Comparison of ENCODE assay signal across 16 cellular contexts in the genomic region with DNA sequence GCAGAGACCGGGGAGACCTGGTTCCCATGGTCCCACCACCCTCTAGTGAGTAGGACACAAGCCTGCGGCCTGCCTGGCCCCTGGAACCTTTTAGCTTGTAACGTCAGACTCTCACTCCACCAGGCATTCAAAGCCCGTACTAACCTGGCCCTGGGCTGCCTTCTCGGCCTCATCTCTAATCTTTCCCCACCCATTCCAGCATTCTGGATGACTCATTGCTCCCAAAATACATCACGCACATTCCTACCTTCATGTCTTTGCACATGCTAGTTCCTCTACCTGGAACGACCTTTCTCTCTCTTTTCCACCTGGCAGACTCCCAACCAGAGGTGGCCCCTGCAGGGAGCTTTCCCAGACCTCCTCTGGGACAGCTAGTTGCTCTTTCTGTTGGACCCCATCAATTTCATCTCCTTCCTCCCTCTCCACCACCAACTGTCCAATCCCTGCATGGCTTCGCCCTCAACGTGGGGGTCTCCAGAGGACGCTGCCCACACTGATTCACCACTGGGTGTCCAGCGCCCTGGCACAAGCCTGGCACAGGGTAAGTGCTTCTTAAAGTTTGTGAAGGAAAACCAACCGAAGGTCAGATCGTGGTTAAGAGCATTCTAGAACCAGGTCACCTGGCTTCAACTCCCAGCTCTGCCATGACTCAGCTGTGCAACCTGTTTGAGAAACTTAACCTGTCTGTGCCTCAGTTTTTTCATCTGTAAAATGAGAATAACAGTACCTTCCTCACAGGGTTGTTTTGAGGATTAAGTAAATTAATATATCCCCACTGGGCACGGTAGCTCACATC. TPM values are rescaled to one million over a fixed set of nuclear protein-coding genes. Genes with fewer than 3 reads are reported as not detected.
DNase-seq lines count a peak whose midpoint lies in the region; ATAC-seq and TF ChIP-seq lines count a peak whose summit lies in the region.
"Had no signal": no experiment of that assay in that cellular context is flagged by ENCODE, and none has a peak within 500 bp of the region (broad histone marks: within the 10 kb centered on the region; RNA-seq: fewer than 3 reads in every experiment).

No MANE protein-coding gene starts in this region.

- H3K27ac Mint-ChIP-seq in Caco-2 (ENCODE audit: unreplicated experiment): peak overlapping the region; percentile 26
- no peak overlapping the region for H3K27ac Mint-ChIP-seq in activated CD8-positive, alpha-beta T cell treated with anti-CD3 and anti-CD28 coated beads for 36 hours
- H3K27ac Mint-ChIP-seq: WTC11 had no signal

- TF ChIP-seq CTCF in Caco-2 (IDR thresholded peaks at IDR 0.05; ENCODE audit: insufficient read depth in 1 of 2, low read depth in 1 of 2, low read length in 1 of 2, severe bottlenecking in 1 of 2, unreplicated experiment in 1 of 2): no peak
- no peak for TF ChIP-seq CTCF in adrenal gland (IDR thresholded peaks at IDR 0.05)
- TF ChIP-seq CTCF in heart right ventricle (IDR thresholded peaks at IDR 0.05): no peak
- no peak for TF ChIP-seq CTCF in activated CD8-positive, alpha-beta T cell treated with anti-CD3 and anti-CD28 coated beads for 36 hours (IDR thresholded peaks at IDR 0.05)

- TSS peak; percentile 67 for BruUV-seq in Caco-2 (replicated peaks; lab: Mats Ljungman, UMichigan)

- H3K4me1 Mint-ChIP-seq in Caco-2 (ENCODE audit: low read depth, unreplicated experiment): peaks cover 16% of the 10 kb centered on the region
- peaks cover 12% of the 10 kb centered on the region for H3K4me1 Mint-ChIP-seq in activated CD8-positive, alpha-beta T cell treated with anti-CD3 and anti-CD28 coated beads for 36 hours (ENCODE audit: low read depth)
- H3K4me1 Mint-ChIP-seq: WTC11 had no signal

- H3K27me3 Mint-ChIP-seq in Caco-2 (ENCODE audit: insufficient read depth, unreplicated experiment): no peaks in the 10 kb centered on the region
- H3K27me3 Mint-ChIP-seq in activated CD8-positive, alpha-beta T cell treated with anti-CD3 and anti-CD28 coated beads for 36 hours: no peaks in the 10 kb centered on the region

- H3K4me3 ChIP-seq in Caco-2 (ENCODE audit: low read depth, low read length) (no peak overlapping the region), adrenal gland (no peak overlapping the region), heart right ventricle (no peak overlapping the region), H7 (ENCODE audit: insufficient read depth, low read depth, low read length) (no peak overlapping the region)
- H3K4me3 ChIP-seq: prostate gland had no signal

- H3K36me3 ChIP-seq in Caco-2 (ENCODE audit: control insufficient read depth, insufficient read depth, low read length) (no peaks in the 10 kb centered on the region), adrenal gland (replicated peaks in 1 of 2) (no peaks in the 10 kb centered on the region), heart right ventricle (peaks cover 0 to 7% (median 0%) of the 10 kb centered on the region in 9 donors), H7 (replicated peaks; ENCODE audit: control insufficient read depth, insufficient read depth, low read length) (no peaks in the 10 kb centered on the region)
- H3K36me3 ChIP-seq: prostate gland had no signal

- no peak for TF ChIP-seq POLR2A in adrenal gland (IDR thresholded peaks at IDR 0.05)

- H3K4me3 Mint-ChIP-seq in Caco-2 (ENCODE audit: unreplicated experiment): peak overlapping the region; percentile 1
- H3K4me3 Mint-ChIP-seq in activated CD8-positive, alpha-beta T cell treated with anti-CD3 and anti-CD28 coated beads for 36 hours: no peak overlapping the region
- H3K4me3 Mint-ChIP-seq: WTC11 had no signal

- peaks cover 11% of the 10 kb centered on the region for H3K9me3 Mint-ChIP-seq in Caco-2 (ENCODE audit: unreplicated experiment)
- no peaks in the 10 kb centered on the region for H3K9me3 Mint-ChIP-seq in activated CD8-positive, alpha-beta T cell treated with anti-CD3 and anti-CD28 coated beads for 36 hours
- H3K9me3 Mint-ChIP-seq: WTC11 had no signal

- WGBS in adrenal gland, 4 donors: 74 to 82% (median 80%) methylated on average over 14 of the region's 14 CpGs
- 49 to 70% methylated on average over 14 of the region's 14 CpGs for WGBS in heart right ventricle, 2 donors

- POLR2A ChIA-PET in Caco-2 (lab: Charles Lee): interaction anchor here (1.0 to 2.3 kb wide), 3 partner anchors 15 to 36 kb away, joined by 3 to 10 read pairs (median 4); no protein-coding TSS in a partner anchor
- POLR2A ChIA-PET in activated CD8-positive, alpha-beta T cell treated with anti-CD3 and anti-CD28 coated beads for 36 hours (lab: Charles Lee): no interaction called here

- H3K27me3 ChIP-seq in Caco-2 (replicated peaks; ENCODE audit: control insufficient read depth, insufficient read depth, low read length) (no peaks in the 10 kb centered on the region), adrenal gland (no peaks in the 10 kb centered on the region), heart right ventricle (peaks cover 0 to 3% (median 0%) of the 10 kb centered on the region in 7 donors), H7 (ENCODE audit: control insufficient read depth, insufficient read depth, low read length) (no peaks in the 10 kb centered on the region)

- no peaks in the 10 kb centered on the region for H3K36me3 Mint-ChIP-seq in Caco-2 (ENCODE audit: insufficient read depth, unreplicated experiment)
- H3K36me3 Mint-ChIP-seq in activated CD8-positive, alpha-beta T cell treated with anti-CD3 and anti-CD28 coated beads for 36 hours (ENCODE audit: low read depth): no peaks in the 10 kb centered on the region
- H3K36me3 Mint-ChIP-seq: WTC11 had no signal

- H3K9me3 ChIP-seq in Caco-2 (peaks cover 8% of the 10 kb centered on the region), adrenal gland (replicated peaks in 1 of 3) (no peaks in the 10 kb centered on the region), heart right ventricle (no peaks in the 10 kb centered on the region)
- H3K9me3 ChIP-seq: prostate gland had no signal

- peak; percentile 74 to 94 (median 86) for ATAC-seq in heart right ventricle
- no peak for ATAC-seq in activated CD8-positive, alpha-beta T cell treated with anti-CD3 and anti-CD28 coated beads for 36 hours
- ATAC-seq: WTC11 had no signal

- intact Hi-C loops in Caco-2 (cut with micrococcal nuclease; ENCODE audit: unreplicated experiment): loop anchor here (1.0 to 2.0 kb wide), 2 partner anchors 15 to 29 kb away; no protein-coding TSS in a partner anchor
- intact Hi-C loops in adrenal gland (cut with DNase I): no loop called here
- intact Hi-C loops in heart right ventricle (cut with DNase I): loop anchor here in 3 of 10 donors (5.0 kb wide), 1 partner anchor 35 kb away; the partner anchor contains the start of gene JPH2 (in 3 of the 3)
- intact Hi-C loops in activated CD8-positive, alpha-beta T cell treated with anti-CD3 and anti-CD28 coated beads for 36 hours (cut with micrococcal nuclease): no loop called here

- H3K27ac ChIP-seq in adrenal gland: peak overlapping the region in 1 of 5 donors; percentile 34
- H3K27ac ChIP-seq in heart right ventricle: peak overlapping the region; percentile 34 to 91 (median 82)

- CTCF ChIA-PET in Caco-2 (lab: Charles Lee): interaction anchor here (0.7 to 1.8 kb wide), 5 partner anchors 15 to 38 kb away, joined by 3 to 14 read pairs (median 10); no protein-coding TSS in a partner anchor
- CTCF ChIA-PET in activated CD8-positive, alpha-beta T cell treated with anti-CD3 and anti-CD28 coated beads for 36 hours (lab: Charles Lee): interaction anchor here (2.4 kb wide), 1 partner anchor 38 kb away, joined by 12 read pairs; no protein-coding TSS in a partner anchor

- peaks cover 33% of the 10 kb centered on the region for H3K4me1 ChIP-seq in Caco-2
- no peaks in the 10 kb centered on the region for H3K4me1 ChIP-seq in adrenal gland (replicated peaks in 1 of 2)
- H3K4me1 ChIP-seq in heart right ventricle: peaks cover 3 to 72% (median 27%) of the 10 kb centered on the region in 9 donors
- H3K4me1 ChIP-seq: prostate gland had no signal

- DNase-seq in Caco-2 (peak; percentile 77 to 91), adrenal gland (peak in 4 of 7 donors; percentile 25 to 38 (median 30)), heart right ventricle (peak in 1 of 2 donors; percentile 72), renal cortical epithelial cell (ENCODE audit: low read depth) (peak; percentile 28), D341Med (ENCODE audit: low spot score) (no peak), NCI-H524 treated with DMSO at 0.1 percent for 48 hours (lab: John Stamatoyannopoulos, UW) (no peak), H7 (no peak)
- DNase-seq in activated CD8-positive, alpha-beta T cell treated with anti-CD3 and anti-CD28 coated beads for 36 hours: no peak
- DNase-seq: activated naive CD4-positive, alpha-beta T cell; GDM1; kidney; NCI-H1105; stimulated activated CD4-positive, alpha-beta T cell treated with anti-CD3 and anti-CD28 coated beads, Interleukin-4, amount 100 ng/mL, for 1 hour; SW 1271 had no signal

RNA-seq across cellular contexts. Expression of gene JPH2, which starts 35.2 kb away (rescaled TPM):
- total RNA-seq in Caco-2 (2022) (10.5 and 11.1 TPM in 2 replicates), adrenal gland (10 to 100 TPM in 1 of 8 donors, 1 to 10 TPM in 6, under 1 TPM in 1; 0.91 to 13.0 (median 4.5) TPM), heart right ventricle (100 to 1,000 TPM in 9 of 10 donors, 10 to 100 TPM in 1; 97.2 to 215 (median 152) TPM), renal cortical epithelial cell (8.5 and 11.6 TPM in 2 replicates)
- polyA plus RNA-seq in adrenal gland (1 to 10 TPM in 2 of 3 donors, under 1 TPM in 1; 0.59 to 2.8 (median 2.6) TPM), heart right ventricle (10 to 100 TPM; 61.9 to 94.7 TPM)
- 0.67 and 0.69 TPM in 2 replicates for total RNA-seq in H7 (2014; rRNA removed; shearing (Covaris generic))
- total RNA-seq in activated CD8-positive, alpha-beta T cell treated with anti-CD3 and anti-CD28 coated beads for 36 hours: under 1 TPM; 0.47 to 0.54 TPM

RNA-seq across cellular contexts. Expression of gene OSER1, which starts 58.8 kb away (rescaled TPM):
- total RNA-seq in Caco-2 (2022) (79.7 and 82.3 TPM in 2 replicates), adrenal gland (10 to 100 TPM; 24.6 to 37.4 (median 27.3) TPM), heart right ventricle (10 to 100 TPM; 22.6 to 37.3 (median 31.3) TPM), renal cortical epithelial cell (36.5 and 39.8 TPM in 2 replicates)
- polyA plus RNA-seq in adrenal gland (10 to 100 TPM; 19.5 to 36.4 (median 21.9) TPM), heart right ventricle (10 to 100 TPM; 16.4 to 26.9 TPM)
- 28.5 and 33.0 TPM in 2 replicates for total RNA-seq in H7 (2014; rRNA removed; shearing (Covaris generic))
- total RNA-seq in activated CD8-positive, alpha-beta T cell treated with anti-CD3 and anti-CD28 coated beads for 36 hours: 10 to 100 TPM; 20.9 to 23.3 TPM

Comparison
In these comparisons a context has a peak if more than half of its experiments do, and no peak if none do; other contexts are left out.
1. DNase-seq: peak in Caco-2 (2 of 2), adrenal gland (4 of 7) and renal cortical epithelial cell (single experiment); none in D341Med (single experiment), NCI-H524 treated with DMSO at 0.1 percent for 48 hours (single experiment), H7 (single experiment) and activated CD8-positive, alpha-beta T cell treated with anti-CD3 and anti-CD28 coated beads for 36 hours (single experiment).